Comparison of ENCODE assay signal across 1 cellular context in genomic region chr2:38549851-38550250, GRCh38.
TF ChIP-seq lines count a peak whose summit lies in the region.

No MANE protein-coding gene starts in this region.

TF ChIP-seq in WTC11, 78 proteins besides CTCF, POLR2A, EP300 and RAD21 (continued from another document):
- TF ChIP-seq, protein P1, sequence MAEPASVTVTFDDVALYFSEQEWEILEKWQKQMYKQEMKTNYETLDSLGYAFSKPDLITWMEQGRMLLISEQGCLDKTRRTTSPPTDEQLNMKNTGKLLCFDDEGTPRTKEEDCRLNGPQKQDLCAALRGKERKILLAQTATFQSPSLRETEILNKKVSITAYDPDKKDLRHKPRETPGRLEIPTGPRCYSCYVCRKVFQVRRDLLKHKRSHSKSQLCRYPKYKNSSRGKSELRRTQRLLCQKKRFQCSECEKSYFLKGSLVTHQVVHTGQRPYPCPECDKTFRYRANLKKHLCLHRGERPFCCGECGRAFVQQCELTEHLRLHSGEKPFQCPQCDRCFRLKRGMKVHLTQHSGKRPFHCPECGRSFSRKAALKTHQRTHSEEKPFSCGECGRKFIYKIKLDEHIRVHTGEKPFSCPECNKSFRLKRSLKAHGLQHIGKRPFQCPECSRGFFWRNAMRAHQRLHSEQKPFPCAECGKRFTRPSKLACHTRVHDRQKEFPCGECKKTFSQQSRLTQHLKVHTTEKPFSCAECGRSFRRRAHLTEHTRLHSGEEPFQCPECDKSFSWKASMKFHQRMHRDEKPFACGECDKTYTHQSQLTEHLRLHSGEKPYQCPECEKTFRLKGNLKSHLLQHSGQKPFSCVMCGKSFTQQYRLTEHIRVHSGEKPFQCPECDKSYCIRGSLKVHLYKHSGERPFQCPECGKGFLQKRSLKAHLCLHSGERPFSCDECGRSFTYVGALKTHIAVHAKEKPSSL (CRISPR knock-in tag; conservative IDR thresholded peaks at IDR 0.05): no peak
- TF ChIP-seq, protein P2, sequence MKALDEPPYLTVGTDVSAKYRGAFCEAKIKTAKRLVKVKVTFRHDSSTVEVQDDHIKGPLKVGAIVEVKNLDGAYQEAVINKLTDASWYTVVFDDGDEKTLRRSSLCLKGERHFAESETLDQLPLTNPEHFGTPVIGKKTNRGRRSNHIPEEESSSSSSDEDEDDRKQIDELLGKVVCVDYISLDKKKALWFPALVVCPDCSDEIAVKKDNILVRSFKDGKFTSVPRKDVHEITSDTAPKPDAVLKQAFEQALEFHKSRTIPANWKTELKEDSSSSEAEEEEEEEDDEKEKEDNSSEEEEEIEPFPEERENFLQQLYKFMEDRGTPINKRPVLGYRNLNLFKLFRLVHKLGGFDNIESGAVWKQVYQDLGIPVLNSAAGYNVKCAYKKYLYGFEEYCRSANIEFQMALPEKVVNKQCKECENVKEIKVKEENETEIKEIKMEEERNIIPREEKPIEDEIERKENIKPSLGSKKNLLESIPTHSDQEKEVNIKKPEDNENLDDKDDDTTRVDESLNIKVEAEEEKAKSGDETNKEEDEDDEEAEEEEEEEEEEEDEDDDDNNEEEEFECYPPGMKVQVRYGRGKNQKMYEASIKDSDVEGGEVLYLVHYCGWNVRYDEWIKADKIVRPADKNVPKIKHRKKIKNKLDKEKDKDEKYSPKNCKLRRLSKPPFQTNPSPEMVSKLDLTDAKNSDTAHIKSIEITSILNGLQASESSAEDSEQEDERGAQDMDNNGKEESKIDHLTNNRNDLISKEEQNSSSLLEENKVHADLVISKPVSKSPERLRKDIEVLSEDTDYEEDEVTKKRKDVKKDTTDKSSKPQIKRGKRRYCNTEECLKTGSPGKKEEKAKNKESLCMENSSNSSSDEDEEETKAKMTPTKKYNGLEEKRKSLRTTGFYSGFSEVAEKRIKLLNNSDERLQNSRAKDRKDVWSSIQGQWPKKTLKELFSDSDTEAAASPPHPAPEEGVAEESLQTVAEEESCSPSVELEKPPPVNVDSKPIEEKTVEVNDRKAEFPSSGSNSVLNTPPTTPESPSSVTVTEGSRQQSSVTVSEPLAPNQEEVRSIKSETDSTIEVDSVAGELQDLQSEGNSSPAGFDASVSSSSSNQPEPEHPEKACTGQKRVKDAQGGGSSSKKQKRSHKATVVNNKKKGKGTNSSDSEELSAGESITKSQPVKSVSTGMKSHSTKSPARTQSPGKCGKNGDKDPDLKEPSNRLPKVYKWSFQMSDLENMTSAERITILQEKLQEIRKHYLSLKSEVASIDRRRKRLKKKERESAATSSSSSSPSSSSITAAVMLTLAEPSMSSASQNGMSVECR (CRISPR knock-in tag; IDR thresholded peaks at IDR 0.05; ENCODE audit: borderline replicate concordance): no peak
- TF ChIP-seq NFE2L1 (CRISPR knock-in tag; IDR thresholded peaks at IDR 0.05) (no peak), NFATC4 (CRISPR knock-in tag; IDR thresholded peaks at IDR 0.05) (no peak), USF2 (CRISPR knock-in tag; IDR thresholded peaks at IDR 0.05) (no peak), KAT7 (CRISPR knock-in tag; IDR thresholded peaks at IDR 0.05; ENCODE audit: borderline replicate concordance) (no peak), PRRX2 (CRISPR knock-in tag; IDR thresholded peaks at IDR 0.05) (no peak), MXD4 (CRISPR knock-in tag; IDR thresholded peaks at IDR 0.05; ENCODE audit: borderline replicate concordance) (no peak), RELA (CRISPR knock-in tag; IDR thresholded peaks at IDR 0.05; ENCODE audit: borderline replicate concordance) (no peak)
